14 cellular contexts compared by ENCODE assay signal in genomic region chr16:49019826-49020401, GRCh38.
DNase-seq lines count a peak whose midpoint lies in the region; ATAC-seq and TF ChIP-seq lines count a peak whose summit lies in the region.
"Had no signal": no experiment of that assay in that cellular context is flagged by ENCODE, and none has a peak within 500 bp of the region (broad histone marks: within the 10 kb centered on the region; RNA-seq: fewer than 3 reads in every experiment).

No MANE protein-coding gene starts in this region.

- POLR2A ChIA-PET in WTC11 (lab: Charles Lee), result no interaction called here

- CTCF ChIA-PET in WTC11 (lab: Charles Lee), result interaction anchor here (0.8 to 1.9 kb wide), 3 partner anchors 16 to 329 kb away, joined by 3 to 9 read pairs (median 3); no protein-coding TSS in a partner anchor

- intact Hi-C loops in activated CD4-positive, alpha-beta T cell treated with anti-CD3 and anti-CD28 coated beads, Interleukin-2, amount 10 ng/mL, durations not matched to agents 24 days and 14 days (cut with micrococcal nuclease), result no loop called here

- TF ChIP-seq CTCF in neural crest cell (conservative IDR thresholded peaks at IDR 0.05) (no peak), WTC11 (IDR thresholded peaks at IDR 0.05) (no peak)

- DNase-seq in DMS 273 (lab: John Stamatoyannopoulos, UW; ENCODE audit: unreplicated experiment) (peak; percentile 97), NCI-H2171 treated with DMSO at 0.1 percent for 48 hours (lab: John Stamatoyannopoulos, UW) (peak; percentile 81), astrocyte of the hippocampus (ENCODE audit: low read depth, low spot score) (peak; percentile 15), neural crest cell (ENCODE audit: low read depth, low spot score) (no peak), WTC11 (ENCODE audit: low spot score) (no peak)
- DNase-seq in activated CD4-positive, alpha-beta T cell treated with anti-CD3 and anti-CD28 coated beads, Interleukin-2, amount 10 ng/mL, durations not matched to agents 24 days and 14 days, result no peak
- DNase-seq in stimulated activated naive CD8-positive, alpha-beta T cell treated with anti-CD3 and anti-CD28 coated beads, Interleukin-15, amount 100 ng/mL, for 72 hours, result no peak
- DNase-seq: activated T-cell treated with anti-CD3 and anti-CD28 coated beads, Interleukin-2, amount 50 U/mL, for 1 hour; GDM1; stimulated activated CD4-positive, alpha-beta T cell treated with anti-CD3 and anti-CD28 coated beads, Interleukin-4, amount 100 ng/mL, for 4 hours; stimulated activated naive CD4-positive, alpha-beta T cell had no signal

- H3K27me3 Mint-ChIP-seq in neural crest cell (ENCODE audit: low read depth), result peaks cover 46% of the 10 kb centered on the region
- H3K27me3 Mint-ChIP-seq in WTC11 (ENCODE audit: low read depth), result peaks cover 3% of the 10 kb centered on the region; the same call in 1 of the 2 replicates
- no peaks in the 10 kb centered on the region for H3K27me3 Mint-ChIP-seq in activated CD4-positive, alpha-beta T cell treated with anti-CD3 and anti-CD28 coated beads, Interleukin-2, amount 10 ng/mL, durations not matched to agents 24 days and 14 days
- H3K27me3 Mint-ChIP-seq in stimulated activated naive CD8-positive, alpha-beta T cell treated with anti-CD3 and anti-CD28 coated beads, Interleukin-15, amount 100 ng/mL, for 72 hours, result peaks cover 17% of the 10 kb centered on the region

- H3K9me3 Mint-ChIP-seq in neural crest cell (no peaks in the 10 kb centered on the region), WTC11 (no peaks in the 10 kb centered on the region)
- H3K9me3 Mint-ChIP-seq in activated CD4-positive, alpha-beta T cell treated with anti-CD3 and anti-CD28 coated beads, Interleukin-2, amount 10 ng/mL, durations not matched to agents 24 days and 14 days, result no peaks in the 10 kb centered on the region
- H3K9me3 Mint-ChIP-seq in stimulated activated naive CD8-positive, alpha-beta T cell treated with anti-CD3 and anti-CD28 coated beads, Interleukin-15, amount 100 ng/mL, for 72 hours, result no peaks in the 10 kb centered on the region
- H3K9me3 Mint-ChIP-seq: H9 had no signal

- H3K27ac Mint-ChIP-seq in neural crest cell (ENCODE audit: unreplicated experiment) (peak overlapping the region; percentile 53), WTC11 (no peak overlapping the region)
- no peak overlapping the region for H3K27ac Mint-ChIP-seq in activated CD4-positive, alpha-beta T cell treated with anti-CD3 and anti-CD28 coated beads, Interleukin-2, amount 10 ng/mL, durations not matched to agents 24 days and 14 days
- H3K27ac Mint-ChIP-seq in stimulated activated naive CD8-positive, alpha-beta T cell treated with anti-CD3 and anti-CD28 coated beads, Interleukin-15, amount 100 ng/mL, for 72 hours, result no peak overlapping the region
- H3K27ac Mint-ChIP-seq: B cell had no signal

- H3K4me1 Mint-ChIP-seq in neural crest cell (peaks cover 25% of the 10 kb centered on the region), WTC11 (peaks cover 59% of the 10 kb centered on the region)
- H3K4me1 Mint-ChIP-seq in activated CD4-positive, alpha-beta T cell treated with anti-CD3 and anti-CD28 coated beads, Interleukin-2, amount 10 ng/mL, durations not matched to agents 24 days and 14 days, result no peaks in the 10 kb centered on the region
- no peaks in the 10 kb centered on the region for H3K4me1 Mint-ChIP-seq in stimulated activated naive CD8-positive, alpha-beta T cell treated with anti-CD3 and anti-CD28 coated beads, Interleukin-15, amount 100 ng/mL, for 72 hours
- H3K4me1 Mint-ChIP-seq: B cell had no signal

- ATAC-seq in WTC11 (no peak), HG02588 (IDR thresholded peaks at IDR 0.05; ENCODE audit: unreplicated experiment) (no peak)
- no peak for ATAC-seq in stimulated activated naive CD8-positive, alpha-beta T cell treated with anti-CD3 and anti-CD28 coated beads, Interleukin-15, amount 100 ng/mL, for 72 hours

- H3K4me3 Mint-ChIP-seq in neural crest cell, result no peak overlapping the region
- no peak overlapping the region for H3K4me3 Mint-ChIP-seq in WTC11
- H3K4me3 Mint-ChIP-seq in activated CD4-positive, alpha-beta T cell treated with anti-CD3 and anti-CD28 coated beads, Interleukin-2, amount 10 ng/mL, durations not matched to agents 24 days and 14 days, result no peak overlapping the region
- no peak overlapping the region for H3K4me3 Mint-ChIP-seq in stimulated activated naive CD8-positive, alpha-beta T cell treated with anti-CD3 and anti-CD28 coated beads, Interleukin-15, amount 100 ng/mL, for 72 hours
- H3K4me3 Mint-ChIP-seq: B cell had no signal

- H3K36me3 Mint-ChIP-seq in neural crest cell (ENCODE audit: low read depth), result no peaks in the 10 kb centered on the region
- H3K36me3 Mint-ChIP-seq in WTC11, result no peaks in the 10 kb centered on the region
- no peaks in the 10 kb centered on the region for H3K36me3 Mint-ChIP-seq in activated CD4-positive, alpha-beta T cell treated with anti-CD3 and anti-CD28 coated beads, Interleukin-2, amount 10 ng/mL, durations not matched to agents 24 days and 14 days (ENCODE audit: low read depth)

TF ChIP-seq in WTC11, 78 proteins besides CTCF, POLR2A, EP300 and RAD21 (continues in another document):
- TF ChIP-seq, protein P1, sequence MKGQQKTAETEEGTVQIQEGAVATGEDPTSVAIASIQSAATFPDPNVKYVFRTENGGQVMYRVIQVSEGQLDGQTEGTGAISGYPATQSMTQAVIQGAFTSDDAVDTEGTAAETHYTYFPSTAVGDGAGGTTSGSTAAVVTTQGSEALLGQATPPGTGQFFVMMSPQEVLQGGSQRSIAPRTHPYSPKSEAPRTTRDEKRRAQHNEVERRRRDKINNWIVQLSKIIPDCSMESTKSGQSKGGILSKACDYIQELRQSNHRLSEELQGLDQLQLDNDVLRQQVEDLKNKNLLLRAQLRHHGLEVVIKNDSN (CRISPR knock-in tag; IDR thresholded peaks at IDR 0.05), result no peak
- no peak for TF ChIP-seq FOXK1 (CRISPR knock-in tag; IDR thresholded peaks at IDR 0.05)
- no peak for TF ChIP-seq JAZF1 (CRISPR knock-in tag; IDR thresholded peaks at IDR 0.05)
- no peak for TF ChIP-seq CBFB (CRISPR knock-in tag; IDR thresholded peaks at IDR 0.05; ENCODE audit: low read depth)
- TF ChIP-seq ZNF425 (CRISPR knock-in tag; conservative IDR thresholded peaks at IDR 0.05), result no peak
- TF ChIP-seq ZNF219 (CRISPR knock-in tag; IDR thresholded peaks at IDR 0.05; ENCODE audit: borderline replicate concordance), result no peak
- no peak for TF ChIP-seq ZNF396 (CRISPR knock-in tag; IDR thresholded peaks at IDR 0.05; ENCODE audit: borderline replicate concordance)
- TF ChIP-seq SOX15 (CRISPR knock-in tag; IDR thresholded peaks at IDR 0.05), result no peak
- no peak for TF ChIP-seq CREM (CRISPR knock-in tag; IDR thresholded peaks at IDR 0.05)
- no peak for TF ChIP-seq ZBTB21 (CRISPR knock-in tag; IDR thresholded peaks at IDR 0.05; ENCODE audit: borderline replicate concordance)
- no peak for TF ChIP-seq IRF2 (CRISPR knock-in tag; IDR thresholded peaks at IDR 0.05; ENCODE audit: borderline replicate concordance, low read depth)
- TF ChIP-seq TP53 (CRISPR knock-in tag; IDR thresholded peaks at IDR 0.05), result no peak
- no peak for TF ChIP-seq E2F1 (CRISPR knock-in tag; IDR thresholded peaks at IDR 0.05)
- TF ChIP-seq MLX (CRISPR knock-in tag; IDR thresholded peaks at IDR 0.05), result no peak
- TF ChIP-seq NFYB (CRISPR knock-in tag; conservative IDR thresholded peaks at IDR 0.05; ENCODE audit: low read depth), result no peak

Comparison
In these comparisons a context has a peak if more than half of its experiments do, and no peak if none do; other contexts are left out.
1. DNase-seq: peak in DMS 273 (single experiment), NCI-H2171 treated with DMSO at 0.1 percent for 48 hours (single experiment) and astrocyte of the hippocampus (single experiment); none in neural crest cell (single experiment), WTC11 (single experiment), activated CD4-positive, alpha-beta T cell treated with anti-CD3 and anti-CD28 coated beads, Interleukin-2, amount 10 ng/mL, durations not matched to agents 24 days and 14 days (single experiment) and stimulated activated naive CD8-positive, alpha-beta T cell treated with anti-CD3 and anti-CD28 coated beads, Interleukin-15, amount 100 ng/mL, for 72 hours (0 of 2).